ENCODE assay signal across 8 cellular contexts in genomic region chr12:32533506-32533905, GRCh38.
DNase-seq lines count a peak whose midpoint lies in the region; TF ChIP-seq lines count a peak whose summit lies in the region.
"Not testable (repeated sequence)": the region's sequence is repeated elsewhere in the genome, so short reads cannot be mapped to it uniquely, and the experiment has no call there.

No MANE protein-coding gene starts in this region.

- DNase-seq in ascending aorta (ENCODE audit: low spot score in 2 of 2); esophagus muscularis mucosa (ENCODE audit: extremely low spot score); ovary; smooth muscle cell (lab: John Stamatoyannopoulos, UW; ENCODE audit: unreplicated experiment); uterus: not testable (repeated sequence)

- not testable (repeated sequence) for H3F3A ChIP-seq in OCI-LY1 (ENCODE audit: insufficient read depth, low read length); smooth muscle cell (ENCODE audit: low read depth)

- H3K27me3 ChIP-seq in BLaER1; OCI-LY1 (ENCODE audit: insufficient read depth, low read length); ascending aorta; esophagus muscularis mucosa; liver (ENCODE audit: control insufficient read depth in 4 of 4, insufficient read depth in 4 of 4, low read length in 3 of 4); ovary; smooth muscle cell (ENCODE audit: low read depth); uterus: not testable (repeated sequence)

- H3K9ac ChIP-seq in BLaER1; OCI-LY1 (ENCODE audit: low read length); smooth muscle cell (ENCODE audit: low read depth): not testable (repeated sequence)
- peak overlapping the region in 1 of 2 donors; percentile 79 for H3K9ac ChIP-seq in liver (ENCODE audit: low read depth in 1 of 2, low read length in 2 of 2)

- TF ChIP-seq RAD21 in liver (IDR thresholded peaks at IDR 0.05): not testable (repeated sequence)

- 84% methylated on average over 10 of the region's 10 CpGs for WGBS in esophagus muscularis mucosa
- WGBS in liver: 26% methylated on average over 10 of the region's 10 CpGs
- WGBS in ovary, 3 donors: 18 to 39% (median 26%) methylated on average over 10 of the region's 10 CpGs
- WGBS in smooth muscle cell (ENCODE audit: low lambda C conversion rate): 84% methylated on average over 10 of the region's 10 CpGs

- not testable (repeated sequence) for H4K20me1 ChIP-seq in BLaER1; OCI-LY1 (ENCODE audit: insufficient read depth, low read length); smooth muscle cell (ENCODE audit: low read depth)

- TF ChIP-seq EP300 in esophagus muscularis mucosa (IDR thresholded peaks at IDR 0.05); ovary (IDR thresholded peaks at IDR 0.05): not testable (repeated sequence)

- not testable (repeated sequence) for H2AFZ ChIP-seq in OCI-LY1 (ENCODE audit: low read length); smooth muscle cell (ENCODE audit: low read depth)

- H3K4me1 ChIP-seq in BLaER1 (peaks cover 40% of the 10 kb centered on the region), OCI-LY1 (ENCODE audit: insufficient read depth, low read length, severe bottlenecking) (peaks cover 70% of the 10 kb centered on the region), ascending aorta (peaks cover 6 to 28% of the 10 kb centered on the region in 2 donors), esophagus muscularis mucosa (peaks cover 29 to 51% (median 42%) of the 10 kb centered on the region in 4 donors), liver (ENCODE audit: control insufficient read depth in 4 of 4, insufficient read depth in 4 of 4, low read length in 3 of 4) (peaks cover 8 to 48% (median 33%) of the 10 kb centered on the region in 4 donors), smooth muscle cell (ENCODE audit: low read depth) (peaks cover 16% of the 10 kb centered on the region)
- H3K4me1 ChIP-seq in ovary (ENCODE audit: insufficient read depth); uterus: not testable (repeated sequence)

- TF ChIP-seq POLR2A in esophagus muscularis mucosa (IDR thresholded peaks at IDR 0.05; ENCODE audit: low read depth); ovary (IDR thresholded peaks at IDR 0.05); uterus (IDR thresholded peaks at IDR 0.05): not testable (repeated sequence)

- intact Hi-C loops in ascending aorta (cut with DNase I): loop anchor here (10.0 kb wide), 2 partner anchors 139 to 429 kb away; partner anchors contain the start of genes BICD1 and FGD4
- intact Hi-C loops in esophagus muscularis mucosa (cut with DNase I); ovary (cut with DNase I); uterus (cut with DNase I; ENCODE audit: low total_unique reads): not testable (repeated sequence)

- H3K79me2 ChIP-seq in OCI-LY1 (ENCODE audit: insufficient read depth, low read length): peaks cover 27% of the 10 kb centered on the region
- not testable (repeated sequence) for H3K79me2 ChIP-seq in smooth muscle cell (ENCODE audit: low read depth)

- not testable (repeated sequence) for H3K9me2 ChIP-seq in OCI-LY1 (ENCODE audit: low read depth, low read length)

- H3K4me2 ChIP-seq in BLaER1: peak overlapping the region; percentile 62
- H3K4me2 ChIP-seq in OCI-LY1 (ENCODE audit: low read length): peak overlapping the region; percentile 95; the same call in 1 of the 2 replicates
- H3K4me2 ChIP-seq in smooth muscle cell: peak overlapping the region; percentile 80

- H3K36me3 ChIP-seq in BLaER1; OCI-LY1 (ENCODE audit: insufficient read depth, low read length); ascending aorta; esophagus muscularis mucosa; liver (ENCODE audit: control insufficient read depth in 4 of 4, insufficient read depth in 3 of 4, low read depth in 1 of 4, low read length in 3 of 4); ovary; smooth muscle cell (ENCODE audit: low read depth); uterus: not testable (repeated sequence)

- H3K9me3 ChIP-seq in BLaER1; OCI-LY1 (ENCODE audit: low read length); ascending aorta; esophagus muscularis mucosa; liver (ENCODE audit: control insufficient read depth in 4 of 4, low read length in 3 of 4); ovary; smooth muscle cell (replicated peaks; ENCODE audit: low read depth); uterus: not testable (repeated sequence)

- TF ChIP-seq CTCF in OCI-LY1 (IDR thresholded peaks at IDR 0.05; ENCODE audit: low read length); ascending aorta (IDR thresholded peaks at IDR 0.05); esophagus muscularis mucosa (IDR thresholded peaks at IDR 0.05); liver (IDR thresholded peaks at IDR 0.05; ENCODE audit: low read depth, low read length, missing input control); ovary (IDR thresholded peaks at IDR 0.05); smooth muscle cell (IDR thresholded peaks at IDR 0.05; ENCODE audit: borderline replicate concordance, insufficient read depth, poor library complexity, severe bottlenecking); uterus (IDR thresholded peaks at IDR 0.05): not testable (repeated sequence)

- H3K27ac ChIP-seq in BLaER1: not testable (repeated sequence)
- H3K27ac ChIP-seq in OCI-LY1 (ENCODE audit: low read depth, low read length, poor library complexity, severe bottlenecking): peak overlapping the region; percentile 78
- peak overlapping the region; percentile 74 to 85 for H3K27ac ChIP-seq in ascending aorta
- peak overlapping the region; percentile 74 to 85 (median 76) for H3K27ac ChIP-seq in esophagus muscularis mucosa (replicated peaks in 1 of 4)
- peak overlapping the region; percentile 86 to 90 for H3K27ac ChIP-seq in liver (ENCODE audit: low read depth in 1 of 2, low read length in 2 of 2)
- peak overlapping the region; percentile 23 to 73 for H3K27ac ChIP-seq in ovary
- H3K27ac ChIP-seq in smooth muscle cell (ENCODE audit: low read depth): peak overlapping the region; percentile 66
- H3K27ac ChIP-seq in uterus: peak overlapping the region; percentile 62 to 80

- H3K4me3 ChIP-seq in BLaER1; OCI-LY1 (ENCODE audit: low read depth, low read length, poor library complexity, severe bottlenecking); liver (ENCODE audit: low read depth in 1 of 3, low read length in 3 of 3); ovary; uterus: not testable (repeated sequence)
- H3K4me3 ChIP-seq in ascending aorta (peak overlapping the region; percentile 48 to 67), esophagus muscularis mucosa (peak overlapping the region in 3 of 4 donors; percentile 42 to 45 (median 45)), smooth muscle cell (peak overlapping the region; percentile 46)
